ENCODE assay signal across 9 cellular contexts in the genomic region with DNA sequence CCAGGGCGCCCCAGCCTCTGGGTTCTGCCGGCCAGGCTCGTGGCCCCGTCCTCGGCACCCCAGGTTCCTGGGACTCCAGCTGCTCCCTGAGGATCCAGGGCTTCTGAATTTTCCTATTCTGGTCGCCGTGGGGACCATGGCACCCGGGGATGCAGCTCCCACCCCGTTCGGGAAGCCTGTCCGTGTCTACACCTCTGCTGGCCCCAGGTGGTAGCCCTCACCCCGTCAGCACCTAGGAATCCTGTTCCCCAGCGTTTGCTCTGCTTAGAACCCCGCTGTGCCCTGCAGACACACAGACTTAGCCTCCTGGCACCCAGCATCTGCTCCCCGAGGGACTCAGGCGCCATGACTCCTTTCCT. TPM values are rescaled to one million over a fixed set of nuclear protein-coding genes. Genes with fewer than 3 reads are reported as not detected.
DNase-seq lines count a peak whose midpoint lies in the region; ATAC-seq, FAIRE-seq and TF ChIP-seq lines count a peak whose summit lies in the region.
"Had no signal": no experiment of that assay in that cellular context is flagged by ENCODE, and none has a peak within 500 bp of the region (broad histone marks: within the 10 kb centered on the region; RNA-seq: fewer than 3 reads in every experiment).

No MANE protein-coding gene starts in this region.

- H3K36me3 Mint-ChIP-seq in CD4-positive, alpha-beta T cell (ENCODE audit: low read depth): no peaks in the 10 kb centered on the region
- H3K36me3 Mint-ChIP-seq in nephron progenitor cell (ENCODE audit: low read depth): no peaks in the 10 kb centered on the region

- H3K9ac ChIP-seq in Loucy (ENCODE audit: low read depth, low read length, poor library complexity, severe bottlenecking) (no peak overlapping the region), K562 (ENCODE audit: insufficient read depth in 1 of 2, low read depth in 2 of 2, low read length in 2 of 2) (peak overlapping the region in 1 of 2 experiments; percentile 94; a peak in 2 of 4 replicates)

- H3F3A ChIP-seq in Loucy (ENCODE audit: low read depth): no peaks in the 10 kb centered on the region

- no peak for FAIRE-seq in K562 (lab: Jason Lieb, UNC)

- ATAC-seq in CD4-positive, alpha-beta T cell (ENCODE audit: poor library complexity): no peak
- ATAC-seq in K562 (no peak), left lobe of liver (no peak)

- H3K9me2 ChIP-seq in Loucy (replicated peaks; ENCODE audit: low read depth, low read length): no peaks in the 10 kb centered on the region

- TF ChIP-seq POLR2A in K562 (conservative IDR thresholded peaks at IDR 0.05): no peak

- no peak for DNase-seq in CD4-positive, alpha-beta T cell
- no peak for DNase-seq in K562 (ENCODE audit: extremely low read depth in 1 of 4, low spot score in 3 of 4)
- DNase-seq in nephron progenitor cell: no peak
- no peak for DNase-seq in RPMI8226
- no peak for DNase-seq in NCI-H82 treated with DMSO at 0.1 percent for 48 hours (lab: John Stamatoyannopoulos, UW; ENCODE audit: unreplicated experiment)
- no peak for DNase-seq in left lobe of liver (ENCODE audit: low spot score)
- DNase-seq in NCI-H146 treated with DMSO at 0.1 percent for 48 hours (lab: John Stamatoyannopoulos, UW; ENCODE audit: unreplicated experiment): no peak
- DNase-seq: NCI-H1048 had no signal

- TF ChIP-seq EP300 in K562 (IDR thresholded peaks at IDR 0.05; ENCODE audit: low read length): no peak

- no peaks in the 10 kb centered on the region for H3K27me3 Mint-ChIP-seq in CD4-positive, alpha-beta T cell
- H3K27me3 Mint-ChIP-seq in nephron progenitor cell (ENCODE audit: low read depth, poor library complexity): peaks cover 56% of the 10 kb centered on the region

- BruUV-seq in K562 (replicated peaks; lab: Mats Ljungman, UMichigan): no TSS peak

- 38% methylated on average over 12 of the region's 16 CpGs for WGBS in K562 (ENCODE audit: insufficient coverage, low coverage, missing lambda C conversion rate)

- no peak for TF ChIP-seq RAD21 in K562 (CRISPR knock-in tag; conservative IDR thresholded peaks at IDR 0.05 in 1 of 2, IDR thresholded peaks at IDR 0.05 in 1 of 2)

- no peaks in the 10 kb centered on the region for H3K9me3 Mint-ChIP-seq in CD4-positive, alpha-beta T cell
- H3K9me3 Mint-ChIP-seq in nephron progenitor cell: no peaks in the 10 kb centered on the region

- no peak for TF ChIP-seq CTCF in CD4-positive, alpha-beta T cell (IDR thresholded peaks at IDR 0.05)
- TF ChIP-seq CTCF in Loucy (conservative IDR thresholded peaks at IDR 0.05; ENCODE audit: low read length): no peak
- no peak for TF ChIP-seq CTCF in K562 (IDR thresholded peaks at IDR 0.05 in 2 of 3, conservative IDR thresholded peaks at IDR 0.05 in 1 of 3; ENCODE audit: insufficient read depth in 2 of 3, low read depth in 1 of 3, low read length in 3 of 3)
- no peak for TF ChIP-seq CTCF in nephron progenitor cell (IDR thresholded peaks at IDR 0.05)

- peak overlapping the region; percentile 82 for H3K4me3 Mint-ChIP-seq in CD4-positive, alpha-beta T cell
- H3K4me3 Mint-ChIP-seq in nephron progenitor cell: peak overlapping the region; percentile 51

- peaks cover 34% of the 10 kb centered on the region for H3K4me1 Mint-ChIP-seq in CD4-positive, alpha-beta T cell (ENCODE audit: low read depth)
- peaks cover 32% of the 10 kb centered on the region for H3K4me1 Mint-ChIP-seq in nephron progenitor cell

- CTCF ChIA-PET in CD4-positive, alpha-beta T cell (lab: Charles Lee): interaction anchor here (1.5 to 3.1 kb wide), 2 partner anchors 14 to 23 kb away, joined by 3 to 8 read pairs; no protein-coding TSS in a partner anchor
- CTCF ChIA-PET in K562 (lab: Yijun Ruan, JAX; ENCODE audit: low intra/inter-chr PET ratio): no interaction called here

- no peak overlapping the region for H3K27ac ChIP-seq in CD4-positive, alpha-beta T cell (ENCODE audit: low read depth, low read length)
- H3K27ac ChIP-seq in K562 (ENCODE audit: extremely low read depth, low read depth, low read length): no peak overlapping the region

- H3K4me2 ChIP-seq in Loucy (ENCODE audit: low read depth, low read length, poor library complexity, severe bottlenecking) (peak overlapping the region; percentile 97), K562 (ENCODE audit: insufficient read depth, low read length) (0 out of 2 replicates have a peak overlapping the region, but pooled peaks have one; percentile 64)

- peak overlapping the region; percentile 11 for H3K27ac Mint-ChIP-seq in CD4-positive, alpha-beta T cell
- no peak overlapping the region for H3K27ac Mint-ChIP-seq in nephron progenitor cell

- H4K20me1 ChIP-seq in Loucy (ENCODE audit: insufficient read depth, low read length, poor library complexity, severe bottlenecking) (no peaks in the 10 kb centered on the region), K562 (replicated peaks; ENCODE audit: control insufficient read depth, insufficient read depth, low read length) (no peaks in the 10 kb centered on the region; the same call in 1 of the 2 replicates)

- H2AFZ ChIP-seq in Loucy (ENCODE audit: low read length) (no peak overlapping the region; the same call in 1 of the 2 replicates), K562 (ENCODE audit: low read depth, low read length) (no peak overlapping the region)

- in situ Hi-C loops in K562 (cut with MboI): no loop called here

- no peaks in the 10 kb centered on the region for H3K9me1 ChIP-seq in K562 (ENCODE audit: control insufficient read depth, insufficient read depth, low read length)

- H3K4me1 ChIP-seq in Loucy (ENCODE audit: insufficient read depth, low read length, poor library complexity, severe bottlenecking) (peaks cover 9% of the 10 kb centered on the region), K562 (replicated peaks in 1 of 2; ENCODE audit: control insufficient read depth in 2 of 2, insufficient read depth in 2 of 2, low read length in 2 of 2) (peaks cover 26 to 58% of the 10 kb centered on the region in 2 experiments)

- no peaks in the 10 kb centered on the region for H3K79me2 ChIP-seq in Loucy (ENCODE audit: insufficient read depth, low read length)
- peaks cover 14% of the 10 kb centered on the region; the same call in 2 of the 3 replicates for H3K79me2 ChIP-seq in K562 (ENCODE audit: control insufficient read depth, insufficient read depth, low read length)

- H3K36me3 ChIP-seq in Loucy (ENCODE audit: insufficient read depth, low read length) (no peaks in the 10 kb centered on the region), K562 (ENCODE audit: control insufficient read depth, insufficient read depth, low read length) (peaks cover 11% of the 10 kb centered on the region)

- no peaks in the 10 kb centered on the region for H3K9me3 ChIP-seq in CD4-positive, alpha-beta T cell (ENCODE audit: control insufficient read depth, low read length)
- no peaks in the 10 kb centered on the region for H3K9me3 ChIP-seq in Loucy (ENCODE audit: insufficient read depth, low read depth, low read length)
- no peaks in the 10 kb centered on the region for H3K9me3 ChIP-seq in K562 (replicated peaks; ENCODE audit: control insufficient read depth, insufficient read depth, low read depth, low read length)

- POLR2A ChIA-PET in CD4-positive, alpha-beta T cell (lab: Charles Lee): interaction anchor here (1.0 to 1.2 kb wide), 2 partner anchors 8 to 27 kb away, joined by 5 to 6 read pairs; no protein-coding TSS in a partner anchor
- POLR2A ChIA-PET in K562 (lab: Yijun Ruan, JAX): interaction anchor here (0.6 to 1.4 kb wide), 6 partner anchors 9 to 248 kb away, joined by 3 to 6 read pairs (median 4); a partner anchor contains a TSS

- intact Hi-C loops in CD4-positive, alpha-beta T cell (cut with DNase I, micrococcal nuclease): no loop called here
- intact Hi-C loops in K562 (cut with micrococcal nuclease): no loop called here

- peak overlapping the region; percentile 79 for H3K4me3 ChIP-seq in Loucy (ENCODE audit: low read length, poor library complexity, severe bottlenecking)
- peak overlapping the region; percentile 53; the same call in 1 of the 2 replicates for H3K4me3 ChIP-seq in K562

- H3K27me3 ChIP-seq in CD4-positive, alpha-beta T cell (ENCODE audit: control insufficient read depth, insufficient read depth, low read length): no peaks in the 10 kb centered on the region
- no peaks in the 10 kb centered on the region for H3K27me3 ChIP-seq in Loucy (ENCODE audit: insufficient read depth, low read length, poor library complexity, severe bottlenecking)
- H3K27me3 ChIP-seq in K562 (ENCODE audit: control insufficient read depth in 2 of 2, insufficient read depth in 2 of 2, low read length in 2 of 2): no peaks in the 10 kb centered on the region

RNA-seq across cellular contexts. Expression of a gene that starts 1.0 kb away (rescaled TPM):
- 1 to 10 TPM; 2.0 to 2.8 TPM for total RNA-seq in CD4-positive, alpha-beta T cell
- 69.7 and 96.7 TPM in 2 replicates for total RNA-seq in K562 (2011; cell fraction: chromatin; rRNA removed; ENCODE audit: low replicate concordance)
- total RNA-seq in K562 (2011; cell fraction: nucleolus; rRNA removed): 59.0 and 65.5 TPM in 2 replicates
- total RNA-seq in K562 (2011; cell fraction: nucleoplasm; rRNA removed): 60.3 and 89.2 TPM in 2 replicates
- total RNA-seq in K562 (2014; rRNA removed) (48.2 and 55.9 TPM in 2 replicates), K562 (2014; rRNA removed; fragmentation: Illumina TruSeq; extraction: Trizol) (10.3 and 11.5 TPM in 2 replicates), K562 (2015; rRNA removed; fragmentation: Illumina TruSeq; extraction: Trizol) (19.1 and 21.0 TPM in 2 replicates), K562 (2021) (47.5 and 53.0 TPM in 2 replicates), left lobe of liver (2.3 TPM)
- polyA plus RNA-seq in K562 (2011; rRNA removed) (11.2 and 16.9 TPM in 2 replicates), K562 (2014; fragmentation: Illumina TruSeq; extraction: Trizol) (17.6 and 30.1 TPM in 2 replicates), K562 (2014; fragmentation: Nextera tagmentation; extraction: Ambion mirVana) (under 1 TPM; 0.10 to 0.29 TPM), K562 (2014; rRNA removed) (44.2 and 46.7 TPM in 2 replicates)
- polyA plus RNA-seq in K562 (2011; cell fraction: cytosol; rRNA removed): 17.5 and 30.1 TPM in 2 replicates
- 52.6 and 77.1 TPM in 2 replicates for polyA plus RNA-seq in K562 (2011; cell fraction: nucleus; rRNA removed)
- polyA plus RNA-seq in K562 (2012): 17.8 and 27.4 TPM in 2 replicates
- polyA minus RNA-seq in K562 (2011; rRNA and poly(A)+ RNA removed): 11.1 and 17.2 TPM in 2 replicates
- polyA minus RNA-seq in K562 (2011; cell fraction: cytosol; rRNA and poly(A)+ RNA removed): 9.8 and 20.9 TPM in 2 replicates
- polyA minus RNA-seq in K562 (2011; cell fraction: nucleus; rRNA and poly(A)+ RNA removed): 27.1 and 32.9 TPM in 2 replicates

RNA-seq across cellular contexts. Expression of a gene that starts 1.4 kb away (rescaled TPM):
- 1 to 10 TPM; 1.5 to 2.3 TPM for total RNA-seq in CD4-positive, alpha-beta T cell
- 1.3 and 4.9 TPM in 2 replicates for total RNA-seq in K562 (2011; cell fraction: chromatin; rRNA removed; ENCODE audit: low replicate concordance)
- 7.0 and 7.4 TPM in 2 replicates for total RNA-seq in K562 (2011; cell fraction: nucleolus; rRNA removed)
- total RNA-seq in K562 (2011; cell fraction: nucleoplasm; rRNA removed): 3.8 and 4.5 TPM in 2 replicates
- total RNA-seq in K562 (2014; rRNA removed): 4.7 and 7.4 TPM in 2 replicates
- 0.55 and 0.64 TPM in 2 replicates for total RNA-seq in K562 (2014; rRNA removed; fragmentation: Illumina TruSeq; extraction: Trizol)
- 1.4 and 2.1 TPM in 2 replicates for total RNA-seq in K562 (2015; rRNA removed; fragmentation: Illumina TruSeq; extraction: Trizol)
- 1.6 and 3.2 TPM in 2 replicates for total RNA-seq in K562 (2021)
- 1.5 and 1.9 TPM in 2 replicates for polyA plus RNA-seq in K562 (2011; rRNA removed)
- 4.1 and 8.0 TPM in 2 replicates for polyA plus RNA-seq in K562 (2011; cell fraction: cytosol; rRNA removed)
- 4.8 and 7.5 TPM in 2 replicates for polyA plus RNA-seq in K562 (2011; cell fraction: nucleus; rRNA removed)
- 1.8 and 3.7 TPM in 2 replicates for polyA plus RNA-seq in K562 (2012)
- polyA plus RNA-seq in K562 (2014; fragmentation: Illumina TruSeq; extraction: Trizol): 1.1 TPM in 2 replicates
- under 1 TPM; 0.08 to 0.32 TPM for polyA plus RNA-seq in K562 (2014; fragmentation: Nextera tagmentation; extraction: Ambion mirVana)
- 5.4 and 5.7 TPM in 2 replicates for polyA plus RNA-seq in K562 (2014; rRNA removed)
- polyA minus RNA-seq in K562 (2011; rRNA and poly(A)+ RNA removed): 0.69 and 0.74 TPM in 2 replicates
- 1.6 and 3.3 TPM in 2 replicates for polyA minus RNA-seq in K562 (2011; cell fraction: cytosol; rRNA and poly(A)+ RNA removed)
- 4.0 and 4.2 TPM in 2 replicates for polyA minus RNA-seq in K562 (2011; cell fraction: nucleus; rRNA and poly(A)+ RNA removed)
- 2.2 TPM for total RNA-seq in left lobe of liver

RNA-seq across cellular contexts. Expression of a gene that starts 6.1 kb away (rescaled TPM):
- total RNA-seq in CD4-positive, alpha-beta T cell: 1 to 10 TPM; 6.4 to 6.6 TPM
- total RNA-seq in K562 (2011; cell fraction: chromatin; rRNA removed; ENCODE audit: low replicate concordance): 18.4 and 32.9 TPM in 2 replicates
- total RNA-seq in K562 (2011; cell fraction: nucleolus; rRNA removed): 24.3 and 26.6 TPM in 2 replicates
- total RNA-seq in K562 (2011; cell fraction: nucleoplasm; rRNA removed): 18.6 and 20.3 TPM in 2 replicates
- 11.0 and 12.4 TPM in 2 replicates for total RNA-seq in K562 (2014; rRNA removed)
- 1.1 and 1.6 TPM in 2 replicates for total RNA-seq in K562 (2014; rRNA removed; fragmentation: Illumina TruSeq; extraction: Trizol)
- total RNA-seq in K562 (2015; rRNA removed; fragmentation: Illumina TruSeq; extraction: Trizol): 4.0 and 4.1 TPM in 2 replicates
- 9.2 and 9.6 TPM in 2 replicates for total RNA-seq in K562 (2021)
- polyA plus RNA-seq in K562 (2011; rRNA removed): 5.9 and 10.3 TPM in 2 replicates
- polyA plus RNA-seq in K562 (2011; cell fraction: cytosol; rRNA removed): 8.5 and 10.8 TPM in 2 replicates
- polyA plus RNA-seq in K562 (2011; cell fraction: nucleus; rRNA removed): 36.2 and 41.7 TPM in 2 replicates
- polyA plus RNA-seq in K562 (2012): 9.0 and 9.4 TPM in 2 replicates
- 3.1 and 5.1 TPM in 2 replicates for polyA plus RNA-seq in K562 (2014; fragmentation: Illumina TruSeq; extraction: Trizol)
- polyA plus RNA-seq in K562 (2014; fragmentation: Nextera tagmentation; extraction: Ambion mirVana): 1 to 10 TPM in 1 of 2 experiments, under 1 TPM in 1; 0.89 to 1.4 TPM
- polyA plus RNA-seq in K562 (2014; rRNA removed): 15.7 and 18.3 TPM in 2 replicates
- 3.4 and 4.1 TPM in 2 replicates for polyA minus RNA-seq in K562 (2011; rRNA and poly(A)+ RNA removed)
- polyA minus RNA-seq in K562 (2011; cell fraction: cytosol; rRNA and poly(A)+ RNA removed): 1.5 and 4.3 TPM in 2 replicates
- 8.2 and 8.7 TPM in 2 replicates for polyA minus RNA-seq in K562 (2011; cell fraction: nucleus; rRNA and poly(A)+ RNA removed)
- total RNA-seq in left lobe of liver: 5.5 TPM

RNA-seq across cellular contexts. Expression of a gene that starts 34.9 kb away (rescaled TPM):
- total RNA-seq in CD4-positive, alpha-beta T cell: not detected
- 32.2 and 45.2 TPM in 2 replicates for total RNA-seq in K562 (2011; cell fraction: chromatin; rRNA removed; ENCODE audit: low replicate concordance)
- 32.8 and 33.2 TPM in 2 replicates for total RNA-seq in K562 (2011; cell fraction: nucleolus; rRNA removed)
- 43.6 and 52.1 TPM in 2 replicates for total RNA-seq in K562 (2011; cell fraction: nucleoplasm; rRNA removed)
- total RNA-seq in K562 (2014; rRNA removed) (15.6 and 20.8 TPM in 2 replicates), K562 (2014; rRNA removed; fragmentation: Illumina TruSeq; extraction: Trizol) (10.0 and 11.7 TPM in 2 replicates), K562 (2015; rRNA removed; fragmentation: Illumina TruSeq; extraction: Trizol) (15.9 and 16.1 TPM in 2 replicates), K562 (2021) (14.8 and 15.6 TPM in 2 replicates), left lobe of liver (not detected)
- polyA plus RNA-seq in K562 (2011; rRNA removed) (13.1 and 22.3 TPM in 2 replicates), K562 (2014; fragmentation: Illumina TruSeq; extraction: Trizol) (17.9 and 18.7 TPM in 2 replicates), K562 (2014; fragmentation: Nextera tagmentation; extraction: Ambion mirVana) (1 to 10 TPM in 1 of 2 experiments, under 1 TPM in 1; 0.66 to 1.2 TPM), K562 (2014; rRNA removed) (11.8 and 13.7 TPM in 2 replicates)
- polyA plus RNA-seq in K562 (2011; cell fraction: cytosol; rRNA removed): 12.4 and 22.9 TPM in 2 replicates
- 28.6 and 29.0 TPM in 2 replicates for polyA plus RNA-seq in K562 (2011; cell fraction: nucleus; rRNA removed)
- 15.3 and 17.4 TPM in 2 replicates for polyA plus RNA-seq in K562 (2012)
- 18.4 and 24.8 TPM in 2 replicates for polyA minus RNA-seq in K562 (2011; rRNA and poly(A)+ RNA removed)
- polyA minus RNA-seq in K562 (2011; cell fraction: cytosol; rRNA and poly(A)+ RNA removed): 7.2 and 13.7 TPM in 2 replicates
- 4.0 and 6.3 TPM in 2 replicates for polyA minus RNA-seq in K562 (2011; cell fraction: nucleus; rRNA and poly(A)+ RNA removed)

RNA-seq across cellular contexts. Expression of a gene that starts 35.1 kb away (rescaled TPM):
- total RNA-seq in CD4-positive, alpha-beta T cell: 100 to 1,000 TPM; 375 to 397 TPM
- 309 and 784 TPM in 2 replicates for total RNA-seq in K562 (2011; cell fraction: chromatin; rRNA removed; ENCODE audit: low replicate concordance)
- 479 and 527 TPM in 2 replicates for total RNA-seq in K562 (2011; cell fraction: nucleolus; rRNA removed)
- total RNA-seq in K562 (2011; cell fraction: nucleoplasm; rRNA removed): 307 and 384 TPM in 2 replicates
- 496 and 541 TPM in 2 replicates for total RNA-seq in K562 (2014; rRNA removed)
- 82.0 and 82.4 TPM in 2 replicates for total RNA-seq in K562 (2014; rRNA removed; fragmentation: Illumina TruSeq; extraction: Trizol)
- total RNA-seq in K562 (2015; rRNA removed; fragmentation: Illumina TruSeq; extraction: Trizol): 122 and 128 TPM in 2 replicates
- 201 and 234 TPM in 2 replicates for total RNA-seq in K562 (2021)
- polyA plus RNA-seq in K562 (2011; rRNA removed): 136 and 190 TPM in 2 replicates
- 172 and 316 TPM in 2 replicates for polyA plus RNA-seq in K562 (2011; cell fraction: cytosol; rRNA removed)
- 716 and 1,314 TPM in 2 replicates for polyA plus RNA-seq in K562 (2011; cell fraction: nucleus; rRNA removed)
- 250 and 336 TPM in 2 replicates for polyA plus RNA-seq in K562 (2012)
- 143 and 188 TPM in 2 replicates for polyA plus RNA-seq in K562 (2014; fragmentation: Illumina TruSeq; extraction: Trizol)
- 1 to 10 TPM; 2.8 to 3.2 TPM for polyA plus RNA-seq in K562 (2014; fragmentation: Nextera tagmentation; extraction: Ambion mirVana)
- polyA plus RNA-seq in K562 (2014; rRNA removed): 401 and 493 TPM in 2 replicates
- polyA minus RNA-seq in K562 (2011; rRNA and poly(A)+ RNA removed): 40.2 and 43.9 TPM in 2 replicates
- polyA minus RNA-seq in K562 (2011; cell fraction: cytosol; rRNA and poly(A)+ RNA removed): 86.0 and 90.3 TPM in 2 replicates
- 98.1 and 126 TPM in 2 replicates for polyA minus RNA-seq in K562 (2011; cell fraction: nucleus; rRNA and poly(A)+ RNA removed)
- total RNA-seq in left lobe of liver: 170 TPM
